Comparison of ENCODE assay signal across 8 cellular contexts in the genomic region with DNA sequence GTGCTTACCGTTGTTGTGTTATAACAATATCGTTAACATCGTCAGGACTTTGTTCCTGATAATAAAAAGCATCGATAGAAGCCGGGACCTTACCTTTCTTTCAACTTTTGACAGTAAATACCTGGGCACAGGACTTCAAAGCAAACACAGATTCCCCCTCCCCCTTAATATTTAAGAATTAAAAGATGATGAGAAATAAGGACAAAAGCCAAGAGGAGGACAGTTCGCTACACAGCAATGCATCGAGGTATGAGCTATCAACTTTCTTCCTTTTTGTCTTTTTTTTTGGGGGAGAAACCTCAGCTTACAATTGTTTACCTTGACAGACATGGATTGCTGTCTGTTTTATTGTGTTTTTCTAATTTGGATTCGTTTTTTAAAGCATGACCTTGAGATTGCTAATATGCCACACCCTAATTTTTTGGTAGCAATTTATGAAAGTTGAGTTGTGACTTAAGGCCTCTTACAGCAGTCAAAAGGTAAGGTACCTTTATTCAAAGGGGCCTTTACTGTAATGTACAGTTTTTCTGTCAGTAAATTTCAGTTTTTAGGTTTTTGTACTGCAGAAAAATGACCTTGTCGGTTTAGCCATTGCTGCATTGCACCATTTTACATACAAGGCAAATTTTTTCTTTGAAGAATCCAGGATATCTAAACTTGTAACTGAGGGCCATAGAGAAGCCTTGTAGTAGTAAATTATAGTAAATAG. TPM values are rescaled to one million over a fixed set of nuclear protein-coding genes. Genes with fewer than 3 reads are reported as not detected.
A peak's percentile ranks its signal among the peaks of the same experiment; 100 is the strongest.
DNase-seq lines count a peak whose midpoint lies in the region; ATAC-seq and TF ChIP-seq lines count a peak whose summit lies in the region.

No MANE protein-coding gene starts in this region.

- no peak for DNase-seq in stimulated activated naive CD8-positive, alpha-beta T cell treated with anti-CD3 and anti-CD28 coated beads, Interleukin-15, Interleukin-2, amounts not matched to agents 100 U/mL and 50 U/mL, for 24 hours
- DNase-seq in activated naive CD8-positive, alpha-beta T cell treated with anti-CD3 and anti-CD28 coated beads, Interleukin-2, amount 10 ng/mL, durations not matched to agents 7 days and 5 days, result no peak
- DNase-seq in kidney tubule cell (ENCODE audit: low spot score) (peak; percentile 38), thoracic aorta (ENCODE audit: low spot score) (no peak), NCI-H2196 (lab: John Stamatoyannopoulos, UW; ENCODE audit: unreplicated experiment) (no peak), NCI-H1048 (lab: John Stamatoyannopoulos, UW) (no peak)

- peaks cover 60% of the 10 kb centered on the region for H3K4me1 Mint-ChIP-seq in stimulated activated naive CD8-positive, alpha-beta T cell treated with anti-CD3 and anti-CD28 coated beads, Interleukin-15, Interleukin-2, amounts not matched to agents 100 ng/mL and 50 ng/mL, for 24 hours (ENCODE audit: low read depth)
- peaks cover 46% of the 10 kb centered on the region for H3K4me1 Mint-ChIP-seq in activated naive CD8-positive, alpha-beta T cell treated with anti-CD3 and anti-CD28 coated beads, Interleukin-2, amount 10 ng/mL, durations not matched to agents 7 days and 5 days

- H3K4me3 ChIP-seq in thoracic aorta, result peak overlapping the region; percentile 81

- no peaks in the 10 kb centered on the region for H3K27me3 ChIP-seq in thoracic aorta (replicated peaks; ENCODE audit: insufficient read depth)

- ATAC-seq in stimulated activated naive CD8-positive, alpha-beta T cell treated with anti-CD3 and anti-CD28 coated beads, Interleukin-15, Interleukin-2, amounts not matched to agents 100 U/mL and 50 U/mL, for 24 hours, result no peak
- ATAC-seq in activated naive CD8-positive, alpha-beta T cell treated with anti-CD3 and anti-CD28 coated beads, Interleukin-2, amount 10 ng/mL, durations not matched to agents 7 days and 5 days (ENCODE audit: low read depth), result no peak
- ATAC-seq in thoracic aorta (ENCODE audit: insufficient number of reproducible peaks, low FRiP score, low read depth) (no peak), HG03460 (IDR thresholded peaks at IDR 0.05; ENCODE audit: unreplicated experiment) (no peak)

- H3K27ac ChIP-seq in thoracic aorta, result peak overlapping the region; percentile 98

- no peak for TF ChIP-seq CTCF in thoracic aorta (IDR thresholded peaks at IDR 0.05)

- POLR2A ChIA-PET in activated naive CD8-positive, alpha-beta T cell treated with anti-CD3 and anti-CD28 coated beads, Interleukin-2, amount 10 ng/mL, durations not matched to agents 7 days and 5 days (lab: Charles Lee), result interaction anchor here (1.4 to 11.5 kb wide), 11 partner anchors 7 to 90 kb away, joined by 3 to 711 read pairs (median 19); no protein-coding TSS in a partner anchor

- H3K27me3 Mint-ChIP-seq in stimulated activated naive CD8-positive, alpha-beta T cell treated with anti-CD3 and anti-CD28 coated beads, Interleukin-15, Interleukin-2, amounts not matched to agents 100 ng/mL and 50 ng/mL, for 24 hours, result no peaks in the 10 kb centered on the region
- H3K27me3 Mint-ChIP-seq in activated naive CD8-positive, alpha-beta T cell treated with anti-CD3 and anti-CD28 coated beads, Interleukin-2, amount 10 ng/mL, durations not matched to agents 7 days and 5 days, result no peaks in the 10 kb centered on the region

- H3K36me3 ChIP-seq in thoracic aorta, result peaks cover 8% of the 10 kb centered on the region

- H3K9me3 Mint-ChIP-seq in stimulated activated naive CD8-positive, alpha-beta T cell treated with anti-CD3 and anti-CD28 coated beads, Interleukin-15, Interleukin-2, amounts not matched to agents 100 ng/mL and 50 ng/mL, for 24 hours, result peaks cover 11% of the 10 kb centered on the region
- H3K9me3 Mint-ChIP-seq in activated naive CD8-positive, alpha-beta T cell treated with anti-CD3 and anti-CD28 coated beads, Interleukin-2, amount 10 ng/mL, durations not matched to agents 7 days and 5 days, result no peaks in the 10 kb centered on the region

- H3K9me3 ChIP-seq in thoracic aorta, result no peaks in the 10 kb centered on the region

- H3K27ac Mint-ChIP-seq in stimulated activated naive CD8-positive, alpha-beta T cell treated with anti-CD3 and anti-CD28 coated beads, Interleukin-15, Interleukin-2, amounts not matched to agents 100 ng/mL and 50 ng/mL, for 24 hours, result peak overlapping the region; percentile 98
- peak overlapping the region; percentile 97 for H3K27ac Mint-ChIP-seq in activated naive CD8-positive, alpha-beta T cell treated with anti-CD3 and anti-CD28 coated beads, Interleukin-2, amount 10 ng/mL, durations not matched to agents 7 days and 5 days

- H3K36me3 Mint-ChIP-seq in stimulated activated naive CD8-positive, alpha-beta T cell treated with anti-CD3 and anti-CD28 coated beads, Interleukin-15, Interleukin-2, amounts not matched to agents 100 ng/mL and 50 ng/mL, for 24 hours (ENCODE audit: low read depth), result peaks cover 81% of the 10 kb centered on the region
- H3K36me3 Mint-ChIP-seq in activated naive CD8-positive, alpha-beta T cell treated with anti-CD3 and anti-CD28 coated beads, Interleukin-2, amount 10 ng/mL, durations not matched to agents 7 days and 5 days, result peaks cover 62% of the 10 kb centered on the region

- H3K4me3 Mint-ChIP-seq in stimulated activated naive CD8-positive, alpha-beta T cell treated with anti-CD3 and anti-CD28 coated beads, Interleukin-15, Interleukin-2, amounts not matched to agents 100 ng/mL and 50 ng/mL, for 24 hours, result peak overlapping the region; percentile 95
- peak overlapping the region; percentile 91 for H3K4me3 Mint-ChIP-seq in activated naive CD8-positive, alpha-beta T cell treated with anti-CD3 and anti-CD28 coated beads, Interleukin-2, amount 10 ng/mL, durations not matched to agents 7 days and 5 days

- H3K4me1 ChIP-seq in thoracic aorta (ENCODE audit: control insufficient read depth in 1 of 2, low read depth in 2 of 2), result peaks cover 31 to 65% of the 10 kb centered on the region in 2 donors

RNA-seq across cellular contexts. Expression of a gene that starts 1.1 kb away (rescaled TPM):
- total RNA-seq in activated naive CD8-positive, alpha-beta T cell treated with anti-CD3 and anti-CD28 coated beads, Interleukin-2, amount 10 ng/mL, durations not matched to agents 7 days and 5 days, result 100 to 1,000 TPM; 218 to 236 TPM
- total RNA-seq in thoracic aorta, result 100 to 1,000 TPM; 143 to 148 TPM
